10 cellular contexts compared by ENCODE assay signal in the genomic region with DNA sequence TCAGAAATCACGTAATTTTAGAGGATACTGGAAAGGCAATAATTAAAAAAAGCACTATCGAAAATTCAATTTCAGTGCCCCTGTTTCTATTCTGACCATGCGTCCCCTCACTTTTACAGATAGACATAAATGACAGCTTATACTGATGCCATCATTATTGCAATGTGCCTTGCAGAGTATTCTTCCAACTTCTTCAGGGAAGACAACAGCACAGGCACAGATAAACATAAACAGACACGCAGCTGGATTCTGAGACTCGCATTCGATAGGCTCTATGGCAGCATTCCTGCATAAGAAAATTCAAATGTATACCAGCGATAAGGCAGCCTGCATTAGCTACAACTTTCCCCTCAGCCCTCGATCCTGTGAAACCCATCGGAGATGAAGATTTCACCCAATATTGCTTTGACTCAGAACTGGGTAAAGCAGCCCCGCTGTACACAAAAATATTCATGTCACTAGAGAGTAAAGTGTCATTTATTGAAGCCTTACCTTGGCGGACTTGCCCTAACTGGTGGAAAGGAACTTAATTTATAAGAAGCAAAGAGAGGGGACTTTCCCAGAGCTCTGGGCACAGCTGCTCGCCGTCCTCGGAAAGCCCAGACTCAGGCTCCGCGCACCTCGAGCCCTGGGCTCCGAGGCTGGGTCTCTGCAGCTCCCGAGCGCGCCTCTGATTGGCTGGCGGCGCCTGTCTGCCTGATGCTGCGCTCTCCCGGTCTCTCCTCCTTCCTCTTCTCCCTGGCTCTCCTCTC. TPM values are rescaled to one million over a fixed set of nuclear protein-coding genes. Genes with fewer than 3 reads are reported as not detected.
A peak's percentile ranks its signal among the peaks of the same experiment; 100 is the strongest.
DNase-seq lines count a peak whose midpoint lies in the region; ATAC-seq and TF ChIP-seq lines count a peak whose summit lies in the region.
"Had no signal": no experiment of that assay in that cellular context is flagged by ENCODE, and none has a peak within 500 bp of the region (broad histone marks: within the 10 kb centered on the region; RNA-seq: fewer than 3 reads in every experiment).

A gene with protein sequence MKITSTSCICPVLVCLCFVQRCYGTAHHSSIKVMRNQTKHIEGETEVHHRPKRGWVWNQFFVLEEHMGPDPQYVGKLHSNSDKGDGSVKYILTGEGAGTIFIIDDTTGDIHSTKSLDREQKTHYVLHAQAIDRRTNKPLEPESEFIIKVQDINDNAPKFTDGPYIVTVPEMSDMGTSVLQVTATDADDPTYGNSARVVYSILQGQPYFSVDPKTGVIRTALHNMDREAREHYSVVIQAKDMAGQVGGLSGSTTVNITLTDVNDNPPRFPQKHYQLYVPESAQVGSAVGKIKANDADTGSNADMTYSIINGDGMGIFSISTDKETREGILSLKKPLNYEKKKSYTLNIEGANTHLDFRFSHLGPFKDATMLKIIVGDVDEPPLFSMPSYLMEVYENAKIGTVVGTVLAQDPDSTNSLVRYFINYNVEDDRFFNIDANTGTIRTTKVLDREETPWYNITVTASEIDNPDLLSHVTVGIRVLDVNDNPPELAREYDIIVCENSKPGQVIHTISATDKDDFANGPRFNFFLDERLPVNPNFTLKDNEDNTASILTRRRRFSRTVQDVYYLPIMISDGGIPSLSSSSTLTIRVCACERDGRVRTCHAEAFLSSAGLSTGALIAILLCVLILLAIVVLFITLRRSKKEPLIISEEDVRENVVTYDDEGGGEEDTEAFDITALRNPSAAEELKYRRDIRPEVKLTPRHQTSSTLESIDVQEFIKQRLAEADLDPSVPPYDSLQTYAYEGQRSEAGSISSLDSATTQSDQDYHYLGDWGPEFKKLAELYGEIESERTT (minus strand): TSS at position 607 of the 752 bp plus-strand sequence. CDS start 149,214 bp downstream, outside the sequence.

- no peak for TF ChIP-seq POLR2A in gastroesophageal sphincter (IDR thresholded peaks at IDR 0.05)

- peaks cover 32% of the 10 kb centered on the region for H3K27me3 ChIP-seq in gastroesophageal sphincter
- H3K27me3 ChIP-seq: BLaER1 had no signal

- H3K9me3 ChIP-seq in SK-N-MC (ENCODE audit: low read depth, low read length) (no peaks in the 10 kb centered on the region), gastroesophageal sphincter (no peaks in the 10 kb centered on the region)
- H3K9me3 ChIP-seq: BLaER1 had no signal

- H3K27ac ChIP-seq in SK-N-MC (no peak within 1 kb of the TSS), gastroesophageal sphincter (no peak within 1 kb of the TSS)
- H3K27ac ChIP-seq: BLaER1 had no signal

- H3K4me1 ChIP-seq in gastroesophageal sphincter: peaks cover 0 to 9% (median 0%) of the 10 kb centered on the region in 3 donors
- H3K4me1 ChIP-seq: BLaER1 had no signal

- H3K9ac ChIP-seq in SK-N-MC (ENCODE audit: insufficient read length): no peak within 1 kb of the TSS
- H3K9ac ChIP-seq: BLaER1 had no signal

- no peak for TF ChIP-seq CTCF in gastroesophageal sphincter (IDR thresholded peaks at IDR 0.05)

- H3K36me3 ChIP-seq in SK-N-MC (ENCODE audit: insufficient read depth, low read length) (no peaks in the 10 kb centered on the region), gastroesophageal sphincter (no peaks in the 10 kb centered on the region)
- H3K36me3 ChIP-seq: BLaER1 had no signal

- 13 to 24% methylated on average over 11 to 12 of the region's 25 CpGs for WGBS in gastroesophageal sphincter (ENCODE audit: low coverage in 1 of 2), 2 donors

- ATAC-seq in gastroesophageal sphincter (peak; percentile 51), GM18517 (IDR thresholded peaks at IDR 0.05; ENCODE audit: unreplicated experiment) (no peak), HG03439 (IDR thresholded peaks at IDR 0.05; ENCODE audit: unreplicated experiment) (no peak), HG02623 (IDR thresholded peaks at IDR 0.05; ENCODE audit: unreplicated experiment) (no peak)

- H3K4me3 ChIP-seq in SK-N-MC (peak within 1 kb of the TSS; percentile 80), gastroesophageal sphincter (no peak within 1 kb of the TSS)
- H3K4me3 ChIP-seq: BLaER1 had no signal

- TF ChIP-seq EP300 in gastroesophageal sphincter (IDR thresholded peaks at IDR 0.05): no peak

- DNase-seq in A172 (ENCODE audit: low spot score) (peak; percentile 46), HT1080 (ENCODE audit: low read depth) (peak; percentile 68), SK-N-MC (ENCODE audit: low read depth, low spot score) (no peak), pons (ENCODE audit: low spot score) (peak; percentile 42)

RNA-seq across cellular contexts. Expression of the gene that starts here (rescaled TPM):
- total RNA-seq in A172 (2014; rRNA removed; shearing (Covaris generic)): 1.4 and 5.3 TPM in 2 replicates
- 0.31 and 0.37 TPM in 2 replicates for total RNA-seq in HT1080 (2014; rRNA removed; shearing (Covaris generic))
- polyA plus RNA-seq in HT1080 (2015; cell fraction: cytosol; rRNA removed): 0.07 and 0.26 TPM in 2 replicates
- polyA plus RNA-seq in HT1080 (2015; cell fraction: nucleus; rRNA removed): 0.25 and 0.35 TPM in 2 replicates
- total RNA-seq in gastroesophageal sphincter: not detected
- total RNA-seq: T-helper 2 cell treated with Interferon-gamma antibody and Interleukin-4, amounts not matched to agents 100 ng/mL and 5 ng/mL, for 36 hours had no signal

Comparison
In these comparisons a context has a peak if more than half of its experiments do, and no peak if none do; other contexts are left out.
1. Peak in DNase-seq in HT1080; RNA of the gene not detected or under 1 TPM.
2. Peak in ATAC-seq in gastroesophageal sphincter; RNA of the gene not detected or under 1 TPM.